Comparison of ENCODE assay signal across 8 cellular contexts in genomic region chr19:42251572-42251990, GRCh38. TPM values are rescaled to one million over a fixed set of nuclear protein-coding genes. Genes with fewer than 3 reads are reported as not detected.
DNase-seq lines count a peak whose midpoint lies in the region; ATAC-seq and TF ChIP-seq lines count a peak whose summit lies in the region.

No MANE protein-coding gene starts in this region.

- no peak overlapping the region for H3K9ac ChIP-seq in MM.1S (ENCODE audit: low read length)
- no peak overlapping the region for H3K9ac ChIP-seq in endodermal cell (ENCODE audit: extremely low read depth, low read length, poor library complexity, severe bottlenecking)
- no peak overlapping the region for H3K9ac ChIP-seq in neural progenitor cell

- H3K4me1 Mint-ChIP-seq in endodermal cell (peaks cover 20% of the 10 kb centered on the region), neural progenitor cell (peaks cover 30% of the 10 kb centered on the region)

- DNase-seq in AG04450 (ENCODE audit: low read depth, low spot score) (no peak), MM.1S (peak; percentile 2), endodermal cell (no peak), neural progenitor cell (ENCODE audit: low spot score) (no peak), pons (ENCODE audit: low spot score) (no peak)

- H3K79me2 ChIP-seq in MM.1S (ENCODE audit: low read length) (peaks cover 29% of the 10 kb centered on the region), neural progenitor cell (ENCODE audit: low read depth) (peaks cover 62% of the 10 kb centered on the region)

- peak overlapping the region; percentile 90 for H3K4me3 Mint-ChIP-seq in endodermal cell
- peak overlapping the region; percentile 95 for H3K4me3 Mint-ChIP-seq in neural progenitor cell

- POLR2A ChIA-PET in AG04450 (lab: Yijun Ruan, JAX), result interaction anchor here (2.9 kb wide), 1 partner anchor 28 kb away, joined by 8 read pairs; no protein-coding TSS in a partner anchor

- 0 out of 2 replicates have a peak, but pooled peaks cover 8% of the 10 kb centered on the region for H3K4me1 ChIP-seq in MM.1S (ENCODE audit: low read length)
- no peaks in the 10 kb centered on the region for H3K4me1 ChIP-seq in endodermal cell (ENCODE audit: control insufficient read depth, insufficient read depth, low read length)
- H3K4me1 ChIP-seq in neural progenitor cell, result peaks cover 23% of the 10 kb centered on the region

- peak overlapping the region; percentile 31 for H3K27ac ChIP-seq in AG04450 (ENCODE audit: low read depth, low read length)
- no peak overlapping the region for H3K27ac ChIP-seq in MM.1S (ENCODE audit: low read length)
- H3K27ac ChIP-seq in endodermal cell (ENCODE audit: low read depth, low read length), result no peak overlapping the region
- no peak overlapping the region for H3K27ac ChIP-seq in neural progenitor cell

- H3K4me2 ChIP-seq in MM.1S (ENCODE audit: low read depth, low read length), result no peak overlapping the region
- peak overlapping the region; percentile 87 for H3K4me2 ChIP-seq in neural progenitor cell

- H3K9me3 Mint-ChIP-seq in endodermal cell, result no peaks in the 10 kb centered on the region
- H3K9me3 Mint-ChIP-seq in neural progenitor cell, result no peaks in the 10 kb centered on the region

- peaks cover 2% of the 10 kb centered on the region for H3F3A ChIP-seq in MM.1S (ENCODE audit: insufficient read depth, low read length)
- H3F3A ChIP-seq in neural progenitor cell (ENCODE audit: low read depth), result peaks cover 44% of the 10 kb centered on the region

- H2AFZ ChIP-seq in MM.1S (ENCODE audit: low read length), result no peak overlapping the region
- no peak overlapping the region for H2AFZ ChIP-seq in neural progenitor cell (replicated peaks)

- H3K36me3 Mint-ChIP-seq in endodermal cell (ENCODE audit: low read depth) (peaks cover 15% of the 10 kb centered on the region), neural progenitor cell (peaks cover 2% of the 10 kb centered on the region)

- no peaks in the 10 kb centered on the region for H3K27me3 ChIP-seq in AG04450 (ENCODE audit: control insufficient read depth, insufficient read depth, low read length)
- H3K27me3 ChIP-seq in MM.1S (replicated peaks; ENCODE audit: insufficient read depth, low read length), result peaks cover 7% of the 10 kb centered on the region
- H3K27me3 ChIP-seq in endodermal cell (ENCODE audit: control insufficient read depth, insufficient read depth, low read length, poor library complexity, severe bottlenecking), result no peaks in the 10 kb centered on the region
- H3K27me3 ChIP-seq in neural progenitor cell, result no peaks in the 10 kb centered on the region

- no peaks in the 10 kb centered on the region for H3K36me3 ChIP-seq in MM.1S (replicated peaks; ENCODE audit: insufficient read depth, low read length)
- H3K36me3 ChIP-seq in endodermal cell (ENCODE audit: control insufficient read depth, insufficient read depth, low read length), result peaks cover 15% of the 10 kb centered on the region
- no peaks in the 10 kb centered on the region for H3K36me3 ChIP-seq in neural progenitor cell

- no peak for TF ChIP-seq CTCF in AG04450 (IDR thresholded peaks at IDR 0.05; ENCODE audit: low read depth, low read length)
- no peak for TF ChIP-seq CTCF in MM.1S (IDR thresholded peaks at IDR 0.05; ENCODE audit: low read length)
- no peak for TF ChIP-seq CTCF in endodermal cell (conservative IDR thresholded peaks at IDR 0.05)
- TF ChIP-seq CTCF in neural progenitor cell (IDR thresholded peaks at IDR 0.05), result no peak

- ATAC-seq in GM21423 (IDR thresholded peaks at IDR 0.05; ENCODE audit: unreplicated experiment) (no peak), GM21528 (IDR thresholded peaks at IDR 0.05; ENCODE audit: low FRiP score, unreplicated experiment) (no peak), HG02852 (IDR thresholded peaks at IDR 0.05; ENCODE audit: unreplicated experiment) (no peak)

- H3K4me3 ChIP-seq in AG04450 (ENCODE audit: low read depth, low read length) (peak overlapping the region; percentile 84), MM.1S (ENCODE audit: low read length) (no peak overlapping the region), endodermal cell (ENCODE audit: low read length) (peak overlapping the region; percentile 66), neural progenitor cell (peak overlapping the region; percentile 93)

- H3K27ac Mint-ChIP-seq in endodermal cell, result peak overlapping the region; percentile 88
- peak overlapping the region; percentile 44 for H3K27ac Mint-ChIP-seq in neural progenitor cell

- CTCF ChIA-PET in AG04450 (lab: Charles Lee), result interaction anchor here (1.4 to 2.1 kb wide), 4 partner anchors 28 to 149 kb away, joined by 3 to 13 read pairs (median 4); no protein-coding TSS in a partner anchor

- H3K9me3 ChIP-seq in AG04450 (ENCODE audit: control insufficient read depth, insufficient read depth, low read length) (peaks cover 7% of the 10 kb centered on the region; the same call in 1 of the 2 replicates), MM.1S (replicated peaks; ENCODE audit: insufficient read depth, low read length) (no peaks in the 10 kb centered on the region), endodermal cell (ENCODE audit: control insufficient read depth, low read length) (no peaks in the 10 kb centered on the region), neural progenitor cell (ENCODE audit: low read depth) (no peaks in the 10 kb centered on the region)

- 97 to 100% methylated on average over 2 to 3 of the region's 3 CpGs for WGBS in endodermal cell (ENCODE audit: insufficient coverage in 1 of 2, insufficient read length in 1 of 2), 2 experiments

- no peaks in the 10 kb centered on the region for H3K27me3 Mint-ChIP-seq in endodermal cell (ENCODE audit: insufficient read depth)
- H3K27me3 Mint-ChIP-seq in neural progenitor cell (ENCODE audit: insufficient read depth, low read depth), result peaks cover 8% of the 10 kb centered on the region

- H4K20me1 ChIP-seq in MM.1S (ENCODE audit: insufficient read depth, low read length) (no peaks in the 10 kb centered on the region), neural progenitor cell (ENCODE audit: low read depth) (peaks cover 70% of the 10 kb centered on the region)

- H3K9me2 ChIP-seq in MM.1S (replicated peaks; ENCODE audit: insufficient read depth, low read length), result no peaks in the 10 kb centered on the region

RNA-seq across cellular contexts. Expression of gene ERF, which starts 3.3 kb away (rescaled TPM):
- polyA plus RNA-seq in AG04450 (2011; rRNA removed), result 29.4 and 31.1 TPM in 2 replicates
- 45.7 and 49.3 TPM in 2 replicates for polyA minus RNA-seq in AG04450 (2011; rRNA and poly(A)+ RNA removed)
- total RNA-seq in endodermal cell, result 100 to 1,000 TPM; 106 to 138 TPM
- 70.5 TPM for polyA plus RNA-seq in endodermal cell (2013, experiment 1 of 2)
- polyA plus RNA-seq in endodermal cell (2013, experiment 2 of 2), result 59.5 TPM
- 43.1 and 94.8 TPM in 2 replicates for total RNA-seq in neural progenitor cell (ENCODE audit: low replicate concordance)

RNA-seq across cellular contexts. Expression of gene GSK3A, which starts 9.2 kb away (rescaled TPM):
- polyA plus RNA-seq in AG04450 (2011; rRNA removed), result 20.1 and 27.3 TPM in 2 replicates
- 20.9 and 28.6 TPM in 2 replicates for polyA minus RNA-seq in AG04450 (2011; rRNA and poly(A)+ RNA removed)
- total RNA-seq in endodermal cell (10 to 100 TPM; 52.6 to 55.1 TPM), neural progenitor cell (ENCODE audit: low replicate concordance) (22.5 and 41.3 TPM in 2 replicates)
- polyA plus RNA-seq in endodermal cell (2013, experiment 1 of 2), result 59.5 TPM
- polyA plus RNA-seq in endodermal cell (2013, experiment 2 of 2), result 52.7 TPM

RNA-seq across cellular contexts. Expression of gene CIC, which starts 17.5 kb away (rescaled TPM):
- 2.9 and 4.2 TPM in 2 replicates for polyA plus RNA-seq in AG04450 (2011; rRNA removed)
- polyA minus RNA-seq in AG04450 (2011; rRNA and poly(A)+ RNA removed), result 5.1 and 6.2 TPM in 2 replicates
- total RNA-seq in endodermal cell (10 to 100 TPM; 48.6 to 57.6 TPM), neural progenitor cell (ENCODE audit: low replicate concordance) (5.2 and 28.1 TPM in 2 replicates)
- 55.5 TPM for polyA plus RNA-seq in endodermal cell (2013, experiment 1 of 2)
- polyA plus RNA-seq in endodermal cell (2013, experiment 2 of 2), result 51.2 TPM

RNA-seq across cellular contexts. Expression of gene ZNF526, which starts 31.5 kb away (rescaled TPM):
- 4.6 and 5.4 TPM in 2 replicates for polyA plus RNA-seq in AG04450 (2011; rRNA removed)
- polyA minus RNA-seq in AG04450 (2011; rRNA and poly(A)+ RNA removed), result 14.3 and 16.1 TPM in 2 replicates
- total RNA-seq in endodermal cell (10 to 100 TPM; 15.7 to 16.0 TPM), neural progenitor cell (ENCODE audit: low replicate concordance) (6.5 and 13.0 TPM in 2 replicates)
- 9.6 TPM for polyA plus RNA-seq in endodermal cell (2013, experiment 1 of 2)
- polyA plus RNA-seq in endodermal cell (2013, experiment 2 of 2), result 9.5 TPM

RNA-seq across cellular contexts. Expression of gene DEDD2, which starts 34.1 kb away (rescaled TPM):
- 11.8 and 13.8 TPM in 2 replicates for polyA plus RNA-seq in AG04450 (2011; rRNA removed)
- polyA minus RNA-seq in AG04450 (2011; rRNA and poly(A)+ RNA removed), result 7.3 and 10.0 TPM in 2 replicates
- total RNA-seq in endodermal cell (10 to 100 TPM; 25.8 to 28.0 TPM), neural progenitor cell (ENCODE audit: low replicate concordance) (19.8 and 54.2 TPM in 2 replicates)
- polyA plus RNA-seq in endodermal cell (2013, experiment 1 of 2), result 20.5 TPM
- polyA plus RNA-seq in endodermal cell (2013, experiment 2 of 2), result 15.9 TPM
